ENCODE assay signal across 12 cellular contexts in the genomic region with DNA sequence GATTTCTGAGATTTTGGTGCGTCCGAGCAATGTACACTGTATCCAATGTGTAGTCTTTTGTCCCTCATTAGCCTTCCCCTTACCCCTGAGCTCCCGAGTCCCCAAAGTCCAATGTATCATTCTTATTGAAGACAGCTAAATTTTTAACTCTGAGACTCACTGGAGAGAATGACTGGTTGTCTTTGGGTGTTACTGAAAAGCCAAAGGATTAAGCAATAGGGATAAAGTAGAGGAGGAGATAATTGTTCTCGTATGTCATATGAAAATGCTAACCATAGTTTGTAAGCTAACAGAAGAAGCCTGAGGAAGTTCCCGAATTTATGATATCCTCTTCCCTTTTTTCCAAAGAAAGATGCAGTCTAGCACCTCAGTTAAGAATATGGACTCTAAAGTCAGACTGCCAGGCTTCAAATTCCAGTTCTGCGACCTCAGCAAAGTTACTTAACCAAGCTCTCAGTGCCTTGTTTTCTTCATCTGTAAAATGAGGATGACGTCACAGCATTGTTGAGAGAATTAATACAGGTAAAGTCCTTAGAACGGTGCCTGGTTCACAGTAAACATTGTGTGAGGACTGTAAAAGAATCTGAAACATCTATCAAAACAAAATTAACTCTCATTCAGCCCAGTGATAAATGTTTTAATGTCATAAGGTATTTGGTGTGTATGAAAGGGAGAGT. TPM values are rescaled to one million over a fixed set of nuclear protein-coding genes. Genes with fewer than 3 reads are reported as not detected.
A peak's percentile ranks its signal among the peaks of the same experiment; 100 is the strongest.
DNase-seq lines count a peak whose midpoint lies in the region; ATAC-seq and TF ChIP-seq lines count a peak whose summit lies in the region.
"Had no signal": no experiment of that assay in that cellular context is flagged by ENCODE, and none has a peak within 500 bp of the region (broad histone marks: within the 10 kb centered on the region; RNA-seq: fewer than 3 reads in every experiment).

No MANE protein-coding gene starts in this region.

- peaks cover 17 to 37% of the 10 kb centered on the region in 2 donors for H3K4me1 ChIP-seq in thoracic aorta (ENCODE audit: control insufficient read depth in 1 of 2, low read depth in 2 of 2)

- no peak for TF ChIP-seq CTCF in thoracic aorta (IDR thresholded peaks at IDR 0.05)
- no peak for TF ChIP-seq CTCF in GM10266 (IDR thresholded peaks at IDR 0.05; ENCODE audit: control insufficient read depth, insufficient read depth, low read depth, missing control alignments)

- H3K27ac ChIP-seq in thoracic aorta = peak overlapping the region; percentile 99 to 100

- peak overlapping the region; percentile 55 to 82 for H3K4me3 Mint-ChIP-seq in activated T-cell treated with anti-CD3 and anti-CD28 coated beads, Interleukin-2, amount 50 U/mL, for 72 hours
- H3K4me3 Mint-ChIP-seq in activated CD4-positive, alpha-beta memory T cell treated with anti-CD3 and anti-CD28 coated beads, Interleukin-2, amount 10 ng/mL, durations not matched to agents 7 days and 5 days = peak overlapping the region; percentile 43
- H3K4me3 Mint-ChIP-seq in immature natural killer cell = peak overlapping the region in 4 of 5 donors; percentile 58 to 88 (median 77)

- H3K27me3 Mint-ChIP-seq in activated T-cell treated with anti-CD3 and anti-CD28 coated beads, Interleukin-2, amount 50 U/mL, for 72 hours (ENCODE audit: low read depth) = no peaks in the 10 kb centered on the region
- peaks cover 2% of the 10 kb centered on the region for H3K27me3 Mint-ChIP-seq in activated CD4-positive, alpha-beta memory T cell treated with anti-CD3 and anti-CD28 coated beads, Interleukin-2, amount 10 ng/mL, durations not matched to agents 7 days and 5 days
- H3K27me3 Mint-ChIP-seq in immature natural killer cell (ENCODE audit: low read depth in 3 of 3) = peaks cover 0 to 13% (median 7%) of the 10 kb centered on the region in 3 donors

- H3K36me3 Mint-ChIP-seq in activated T-cell treated with anti-CD3 and anti-CD28 coated beads, Interleukin-2, amount 50 U/mL, for 72 hours (ENCODE audit: insufficient read depth in 2 of 2) = peaks cover 0 to 2% of the 10 kb centered on the region in 2 donors
- H3K36me3 Mint-ChIP-seq in activated CD4-positive, alpha-beta memory T cell treated with anti-CD3 and anti-CD28 coated beads, Interleukin-2, amount 10 ng/mL, durations not matched to agents 7 days and 5 days (ENCODE audit: low read depth) = peaks cover 5% of the 10 kb centered on the region
- peaks cover 0 to 14% (median 10%) of the 10 kb centered on the region in 3 donors for H3K36me3 Mint-ChIP-seq in immature natural killer cell

- no peak for ATAC-seq in activated T-cell treated with anti-CD3 and anti-CD28 coated beads, Interleukin-2, amount 50 U/mL, for 72 hours (replicated peaks in 1 of 2)
- no peak for ATAC-seq in thoracic aorta (ENCODE audit: insufficient number of reproducible peaks, low FRiP score, low read depth)
- ATAC-seq in HG03196 (IDR thresholded peaks at IDR 0.05; ENCODE audit: unreplicated experiment) = no peak

- H3K27ac Mint-ChIP-seq in activated T-cell treated with anti-CD3 and anti-CD28 coated beads, Interleukin-2, amount 50 U/mL, for 72 hours = no peak overlapping the region
- H3K27ac Mint-ChIP-seq in activated CD4-positive, alpha-beta memory T cell treated with anti-CD3 and anti-CD28 coated beads, Interleukin-2, amount 10 ng/mL, durations not matched to agents 7 days and 5 days = no peak overlapping the region
- H3K27ac Mint-ChIP-seq in immature natural killer cell = peak overlapping the region in 4 of 6 donors; percentile 69 to 94 (median 88)

- CTCF ChIA-PET in activated CD4-positive, alpha-beta memory T cell treated with anti-CD3 and anti-CD28 coated beads, Interleukin-2, amount 10 ng/mL, durations not matched to agents 7 days and 5 days (lab: Charles Lee) = interaction anchor here (1.0 to 5.5 kb wide), 8 partner anchors 8 to 133 kb away, joined by 3 to 40 read pairs (median 6); partner anchors contain the start of gene ESAM

- no peak for DNase-seq in activated T-cell treated with anti-CD3 and anti-CD28 coated beads, Interleukin-2, amount 50 U/mL, for 72 hours
- DNase-seq in activated T-cell treated with anti-CD3 and anti-CD28 coated beads for 4 hours (no peak), immature natural killer cell (no peak), thoracic aorta (ENCODE audit: low spot score) (no peak), GM10266 (ENCODE audit: extremely low spot score) (no peak), NOMO-1 treated with DMSO at 0.1 percent for 48 hours (lab: John Stamatoyannopoulos, UW; ENCODE audit: unreplicated experiment) (no peak)
- DNase-seq in activated CD4-positive, alpha-beta memory T cell treated with anti-CD3 and anti-CD28 coated beads, Interleukin-2, amount 10 ng/mL, durations not matched to agents 7 days and 5 days = no peak
- DNase-seq: C1 segment of cervical spinal cord, KBM-7, NCI-H446 had no signal

- POLR2A ChIA-PET in activated CD4-positive, alpha-beta memory T cell treated with anti-CD3 and anti-CD28 coated beads, Interleukin-2, amount 10 ng/mL, durations not matched to agents 7 days and 5 days (lab: Charles Lee) = interaction anchor here (1.0 to 2.0 kb wide), 2 partner anchors 163 to 179 kb away, joined by 5 to 7 read pairs; partner anchors contain the start of gene TBRG1

- peaks cover 32% of the 10 kb centered on the region for H3K4me1 Mint-ChIP-seq in activated T-cell treated with anti-CD3 and anti-CD28 coated beads, Interleukin-2, amount 50 U/mL, for 72 hours (ENCODE audit: low read depth)
- H3K4me1 Mint-ChIP-seq in activated CD4-positive, alpha-beta memory T cell treated with anti-CD3 and anti-CD28 coated beads, Interleukin-2, amount 10 ng/mL, durations not matched to agents 7 days and 5 days = peaks cover 36% of the 10 kb centered on the region
- peaks cover 25 to 34% of the 10 kb centered on the region in 2 donors for H3K4me1 Mint-ChIP-seq in immature natural killer cell

- no peaks in the 10 kb centered on the region for H3K27me3 ChIP-seq in thoracic aorta (replicated peaks; ENCODE audit: insufficient read depth)

- H3K4me3 ChIP-seq in thoracic aorta = peak overlapping the region; percentile 100

- no peaks in the 10 kb centered on the region for H3K9me3 Mint-ChIP-seq in activated T-cell treated with anti-CD3 and anti-CD28 coated beads, Interleukin-2, amount 50 U/mL, for 72 hours
- no peaks in the 10 kb centered on the region for H3K9me3 Mint-ChIP-seq in activated CD4-positive, alpha-beta memory T cell treated with anti-CD3 and anti-CD28 coated beads, Interleukin-2, amount 10 ng/mL, durations not matched to agents 7 days and 5 days
- H3K9me3 Mint-ChIP-seq in immature natural killer cell = no peaks in the 10 kb centered on the region

- no peaks in the 10 kb centered on the region for H3K9me3 ChIP-seq in thoracic aorta

- peaks cover 4% of the 10 kb centered on the region for H3K36me3 ChIP-seq in thoracic aorta

RNA-seq across cellular contexts. Expression of gene MSANTD2, which starts 1.6 kb away (rescaled TPM):
- 10 to 100 TPM; 11.1 to 12.5 TPM for total RNA-seq in activated T-cell treated with anti-CD3 and anti-CD28 coated beads, Interleukin-2, amount 50 U/mL, for 72 hours
- 10 to 100 TPM in 1 of 2 experiments, 1 to 10 TPM in 1; 9.4 to 10.4 TPM for total RNA-seq in activated CD4-positive, alpha-beta memory T cell treated with anti-CD3 and anti-CD28 coated beads, Interleukin-2, amount 10 ng/mL, durations not matched to agents 7 days and 5 days
- polyA plus RNA-seq in immature natural killer cell = 1 to 10 TPM; 2.8 to 7.2 (median 5.7) TPM
- total RNA-seq in thoracic aorta = 10 to 100 TPM; 16.4 to 29.4 TPM

RNA-seq across cellular contexts. Expression of gene ESAM, which starts 39.7 kb away (rescaled TPM):
- total RNA-seq in activated T-cell treated with anti-CD3 and anti-CD28 coated beads, Interleukin-2, amount 50 U/mL, for 72 hours = 1 to 10 TPM in 1 of 2 donors, under 1 TPM in 1; 0.88 to 1.1 TPM
- total RNA-seq in activated CD4-positive, alpha-beta memory T cell treated with anti-CD3 and anti-CD28 coated beads, Interleukin-2, amount 10 ng/mL, durations not matched to agents 7 days and 5 days = 1 to 10 TPM; 1.0 to 1.6 TPM
- polyA plus RNA-seq in immature natural killer cell = 1 to 10 TPM in 1 of 3 donors, under 1 TPM in 1, not detected in 1; 0.30 to 4.3 TPM
- total RNA-seq in thoracic aorta = 100 to 1,000 TPM in 1 of 2 donors, 10 to 100 TPM in 1; 54.2 to 116 TPM
- total RNA-seq: SK-MEL-5 had no signal

RNA-seq across cellular contexts. Expression of gene VSIG2, which starts 49.7 kb away (rescaled TPM):
- total RNA-seq in activated T-cell treated with anti-CD3 and anti-CD28 coated beads, Interleukin-2, amount 50 U/mL, for 72 hours = under 1 TPM; 0.35 to 0.48 TPM
- total RNA-seq in activated CD4-positive, alpha-beta memory T cell treated with anti-CD3 and anti-CD28 coated beads, Interleukin-2, amount 10 ng/mL, durations not matched to agents 7 days and 5 days = under 1 TPM; 0.38 to 0.55 TPM
- polyA plus RNA-seq in immature natural killer cell = not detected
- total RNA-seq in thoracic aorta = 1 to 10 TPM; 1.2 to 2.7 TPM
- total RNA-seq: SK-MEL-5 had no signal

Comparison
In these comparisons a context has a peak if more than half of its experiments do, and no peak if none do; other contexts are left out.
1. H3K27ac Mint-ChIP-seq: peak in immature natural killer cell (4 of 6); none in activated T-cell treated with anti-CD3 and anti-CD28 coated beads, Interleukin-2, amount 50 U/mL, for 72 hours (single experiment) and activated CD4-positive, alpha-beta memory T cell treated with anti-CD3 and anti-CD28 coated beads, Interleukin-2, amount 10 ng/mL, durations not matched to agents 7 days and 5 days (single experiment).
2. RNA of gene ESAM, which starts 39.7 kb away (total RNA-seq): 54.2 to 116 TPM in thoracic aorta; 1.0 to 1.6 TPM in activated CD4-positive, alpha-beta memory T cell treated with anti-CD3 and anti-CD28 coated beads, Interleukin-2, amount 10 ng/mL, durations not matched to agents 7 days and 5 days and 0.88 to 1.1 TPM in activated T-cell treated with anti-CD3 and anti-CD28 coated beads, Interleukin-2, amount 50 U/mL, for 72 hours; every median in the first group is over 10 times any median in the second.
3. Peak in every context shown above with its lines, with median percentiles within 50 percentile points of each other: H3K4me3 Mint-ChIP-seq.